ENCODE assay signal across 8 cellular contexts in genomic region chr16:67718668-67719047, GRCh38. TPM values are rescaled to one million over a fixed set of nuclear protein-coding genes. Genes with fewer than 3 reads are reported as not detected.
DNase-seq lines count a peak whose midpoint lies in the region; TF ChIP-seq lines count a peak whose summit lies in the region.

No MANE protein-coding gene starts in this region.

- H3K9me3 ChIP-seq in tibial artery = no peaks in the 10 kb centered on the region

- peak; percentile 24 for DNase-seq in activated CD4-positive, alpha-beta T cell treated with anti-CD3 and anti-CD28 coated beads, Interleukin-2, amount 10 ng/mL, durations not matched to agents 7 days and 5 days
- DNase-seq in activated CD4-positive, alpha-beta T cell treated with anti-CD3 and anti-CD28 coated beads for 4 hours = no peak
- peak; percentile 3 for DNase-seq in LHCN-M2 (ENCODE audit: low read depth)
- peak; percentile 5 for DNase-seq in MCF 10A (ENCODE audit: unreplicated experiment)
- no peak for DNase-seq in lower leg skin (ENCODE audit: low spot score in 2 of 2)
- no peak for DNase-seq in tibial artery
- no peak for DNase-seq in islet precursor cell
- no peak for DNase-seq in NCI-H446 treated with DMSO at 0.1 percent for 48 hours (lab: John Stamatoyannopoulos, UW)

- H3K27ac Mint-ChIP-seq in activated CD4-positive, alpha-beta T cell treated with anti-CD3 and anti-CD28 coated beads, Interleukin-2, amount 10 ng/mL, durations not matched to agents 7 days and 5 days = peak overlapping the region; percentile 96
- peak overlapping the region; percentile 96 for H3K27ac Mint-ChIP-seq in MCF 10A (ENCODE audit: low read depth, unreplicated experiment)

- H3K27ac ChIP-seq in tibial artery = peak overlapping the region; percentile 87 to 90

- no peaks in the 10 kb centered on the region for H3K36me3 Mint-ChIP-seq in activated CD4-positive, alpha-beta T cell treated with anti-CD3 and anti-CD28 coated beads, Interleukin-2, amount 10 ng/mL, durations not matched to agents 7 days and 5 days (ENCODE audit: low read depth)
- no peaks in the 10 kb centered on the region for H3K36me3 Mint-ChIP-seq in MCF 10A (ENCODE audit: insufficient read depth, unreplicated experiment)

- H3K36me3 ChIP-seq in tibial artery = peaks cover 0 to 9% (median 6%) of the 10 kb centered on the region in 3 donors

- WGBS in lower leg skin, 2 donors = 0 to 1% methylated on average over 11 to 14 of the region's 14 CpGs

- TF ChIP-seq CTCF in MCF 10A (IDR thresholded peaks at IDR 0.05; ENCODE audit: unreplicated experiment) (no peak), lower leg skin (IDR thresholded peaks at IDR 0.05) (no peak), tibial artery (IDR thresholded peaks at IDR 0.05) (no peak)

- intact Hi-C loops in MCF 10A (cut with micrococcal nuclease) (loop anchor here (5.0 kb wide), 1 partner anchor 89 kb away; the partner anchor contains the start of genes RANBP10 and TSNAXIP1), lower leg skin (cut with DNase I; ENCODE audit: low total_unique reads) (no loop called here), tibial artery (cut with DNase I; ENCODE audit: low total_unique reads) (no loop called here)

- BruUV-seq in MCF 10A (replicated peaks; lab: Mats Ljungman, UMichigan) = no TSS peak

- POLR2A ChIA-PET in activated CD4-positive, alpha-beta T cell treated with anti-CD3 and anti-CD28 coated beads, Interleukin-2, amount 10 ng/mL, durations not matched to agents 7 days and 5 days (lab: Charles Lee) = no interaction called here
- POLR2A ChIA-PET in MCF 10A (lab: Yijun Ruan, JAX) = interaction anchor here (0.6 to 2.6 kb wide), 22 partner anchors 11 to 1790 kb away, joined by 3 to 27 read pairs (median 4); partner anchors contain the start of genes ACD, CENPT, DDX28 and DUS2

- H3K4me1 Mint-ChIP-seq in activated CD4-positive, alpha-beta T cell treated with anti-CD3 and anti-CD28 coated beads, Interleukin-2, amount 10 ng/mL, durations not matched to agents 7 days and 5 days = peaks cover 31% of the 10 kb centered on the region
- H3K4me1 Mint-ChIP-seq in MCF 10A (ENCODE audit: insufficient read depth, unreplicated experiment) = peaks cover 37% of the 10 kb centered on the region

- peaks cover 0 to 22% (median 17%) of the 10 kb centered on the region in 4 donors for H3K4me1 ChIP-seq in tibial artery

- H3K4me3 ChIP-seq in lower leg skin (ENCODE audit: low read depth, poor library complexity, severe bottlenecking) (peak overlapping the region; percentile 98), tibial artery (peak overlapping the region; percentile 79 to 89)

- H3K27me3 Mint-ChIP-seq in activated CD4-positive, alpha-beta T cell treated with anti-CD3 and anti-CD28 coated beads, Interleukin-2, amount 10 ng/mL, durations not matched to agents 7 days and 5 days = no peaks in the 10 kb centered on the region
- no peaks in the 10 kb centered on the region for H3K27me3 Mint-ChIP-seq in MCF 10A (ENCODE audit: insufficient read depth, unreplicated experiment)

- H3K4me3 Mint-ChIP-seq in activated CD4-positive, alpha-beta T cell treated with anti-CD3 and anti-CD28 coated beads, Interleukin-2, amount 10 ng/mL, durations not matched to agents 7 days and 5 days = peak overlapping the region; percentile 94
- peak overlapping the region; percentile 81 for H3K4me3 Mint-ChIP-seq in MCF 10A (ENCODE audit: unreplicated experiment)

- no peaks in the 10 kb centered on the region for H3K27me3 ChIP-seq in tibial artery

- no peaks in the 10 kb centered on the region for H3K9me3 Mint-ChIP-seq in activated CD4-positive, alpha-beta T cell treated with anti-CD3 and anti-CD28 coated beads, Interleukin-2, amount 10 ng/mL, durations not matched to agents 7 days and 5 days
- no peaks in the 10 kb centered on the region for H3K9me3 Mint-ChIP-seq in MCF 10A (ENCODE audit: unreplicated experiment)

- no peak for TF ChIP-seq POLR2A in lower leg skin (IDR thresholded peaks at IDR 0.05)

- CTCF ChIA-PET in activated CD4-positive, alpha-beta T cell treated with anti-CD3 and anti-CD28 coated beads, Interleukin-2, amount 10 ng/mL, durations not matched to agents 7 days and 5 days (lab: Charles Lee) = interaction anchor here (0.5 to 1.6 kb wide), 9 partner anchors 11 to 197 kb away, joined by 3 to 7 read pairs (median 4); no protein-coding TSS in a partner anchor
- CTCF ChIA-PET in MCF 10A (lab: Yijun Ruan, JAX) = interaction anchor here (0.7 to 2.0 kb wide), 7 partner anchors 48 to 458 kb away, joined by 3 to 7 read pairs (median 4); partner anchors contain the start of genes ATP6V0D1 and CTCF

RNA-seq across cellular contexts. Expression of gene GFOD2, which starts 0.5 kb away (rescaled TPM):
- total RNA-seq in activated CD4-positive, alpha-beta T cell treated with anti-CD3 and anti-CD28 coated beads, Interleukin-2, amount 10 ng/mL, durations not matched to agents 7 days and 5 days = 10 to 100 TPM; 11.2 to 11.9 TPM
- total RNA-seq in LHCN-M2 (2014; rRNA removed) (15.9 and 17.4 TPM in 2 replicates), MCF 10A (2022) (14.8 and 19.0 TPM in 2 replicates), lower leg skin (10 to 100 TPM; 31.7 to 41.4 (median 33.5) TPM)
- polyA plus RNA-seq in LHCN-M2 (2012) = 11.9 TPM

RNA-seq across cellular contexts. Expression of gene C16orf86, which starts 52.0 kb away (rescaled TPM):
- total RNA-seq in activated CD4-positive, alpha-beta T cell treated with anti-CD3 and anti-CD28 coated beads, Interleukin-2, amount 10 ng/mL, durations not matched to agents 7 days and 5 days = 1 to 10 TPM; 3.8 to 4.8 TPM
- 4.6 and 6.3 TPM in 2 replicates for total RNA-seq in LHCN-M2 (2014; rRNA removed)
- 3.1 TPM for polyA plus RNA-seq in LHCN-M2 (2012)
- 0.54 and 0.65 TPM in 2 replicates for total RNA-seq in MCF 10A (2022)
- 10 to 100 TPM in 1 of 4 donors, 1 to 10 TPM in 3; 2.2 to 10.4 (median 7.2) TPM for total RNA-seq in lower leg skin

RNA-seq across cellular contexts. Expression of gene ENKD1, which starts 52.1 kb away (rescaled TPM):
- 1 to 10 TPM; 8.0 to 8.2 TPM for total RNA-seq in activated CD4-positive, alpha-beta T cell treated with anti-CD3 and anti-CD28 coated beads, Interleukin-2, amount 10 ng/mL, durations not matched to agents 7 days and 5 days
- 13.8 and 17.1 TPM in 2 replicates for total RNA-seq in LHCN-M2 (2014; rRNA removed)
- 9.2 TPM for polyA plus RNA-seq in LHCN-M2 (2012)
- total RNA-seq in MCF 10A (2022) = 12.8 and 14.5 TPM in 2 replicates
- 10 to 100 TPM; 14.5 to 21.2 (median 17.5) TPM for total RNA-seq in lower leg skin

RNA-seq across cellular contexts. Expression of gene PARD6A, which starts 57.9 kb away (rescaled TPM):
- total RNA-seq in activated CD4-positive, alpha-beta T cell treated with anti-CD3 and anti-CD28 coated beads, Interleukin-2, amount 10 ng/mL, durations not matched to agents 7 days and 5 days = 10 to 100 TPM; 11.6 to 13.0 TPM
- total RNA-seq in LHCN-M2 (2014; rRNA removed) = 0.86 and 3.2 TPM in 2 replicates
- polyA plus RNA-seq in LHCN-M2 (2012) = 1.1 TPM
- 3.2 and 4.5 TPM in 2 replicates for total RNA-seq in MCF 10A (2022)
- 1 to 10 TPM; 2.1 to 3.5 (median 2.4) TPM for total RNA-seq in lower leg skin

RNA-seq across cellular contexts. Expression of gene ACD, which starts 58.6 kb away (rescaled TPM):
- 10 to 100 TPM; 38.0 to 41.8 TPM for total RNA-seq in activated CD4-positive, alpha-beta T cell treated with anti-CD3 and anti-CD28 coated beads, Interleukin-2, amount 10 ng/mL, durations not matched to agents 7 days and 5 days
- total RNA-seq in LHCN-M2 (2014; rRNA removed) (44.2 and 49.5 TPM in 2 replicates), MCF 10A (2022) (26.1 and 33.6 TPM in 2 replicates), lower leg skin (10 to 100 TPM; 18.7 to 31.1 (median 23.4) TPM)
- 24.5 TPM for polyA plus RNA-seq in LHCN-M2 (2012)

Comparison
In these comparisons a context has a peak if more than half of its experiments do, and no peak if none do; other contexts are left out.
1. DNase-seq: peak in activated CD4-positive, alpha-beta T cell treated with anti-CD3 and anti-CD28 coated beads, Interleukin-2, amount 10 ng/mL, durations not matched to agents 7 days and 5 days (single experiment), LHCN-M2 (single experiment) and MCF 10A (single experiment); none in activated CD4-positive, alpha-beta T cell treated with anti-CD3 and anti-CD28 coated beads for 4 hours (0 of 2), lower leg skin (0 of 2), tibial artery (0 of 2), islet precursor cell (single experiment) and NCI-H446 treated with DMSO at 0.1 percent for 48 hours (single experiment).